18 cellular contexts compared by ENCODE assay signal in the genomic region with DNA sequence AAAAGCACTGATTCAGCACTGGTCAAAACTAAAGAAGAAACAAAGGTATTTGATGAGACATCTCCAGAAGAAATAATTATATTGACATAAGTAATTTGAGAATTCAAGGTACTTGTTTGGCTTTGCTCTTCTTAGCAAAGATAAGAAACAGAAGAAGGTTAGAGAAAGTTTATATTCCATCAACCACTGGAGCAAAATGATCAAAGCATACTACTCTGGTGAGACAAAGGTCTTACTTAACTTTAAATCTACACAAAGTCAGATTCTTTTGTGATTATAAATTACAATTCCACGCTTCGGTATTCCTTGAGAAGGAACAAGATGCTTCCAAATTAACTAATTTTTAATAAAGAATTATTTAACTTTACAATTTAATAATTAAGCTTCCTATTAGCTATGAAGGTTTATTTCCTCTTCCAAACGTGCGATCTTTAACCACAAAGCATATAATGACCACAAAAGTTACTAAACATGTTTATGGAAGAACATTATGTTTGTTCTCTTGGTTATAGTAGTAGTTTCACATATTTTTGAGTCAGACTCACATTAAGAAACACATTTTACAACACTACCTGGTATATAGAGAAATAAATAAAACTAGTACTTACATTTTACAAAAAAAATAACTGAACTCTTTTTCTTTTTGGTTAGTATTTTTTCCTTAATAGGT.
"Had no signal": no experiment of that assay in that cellular context is flagged by ENCODE, and none has a peak within 500 bp of the region (broad histone marks: within the 10 kb centered on the region; RNA-seq: fewer than 3 reads in every experiment).

No MANE protein-coding gene starts in this region.

- H3K4me1 Mint-ChIP-seq: activated CD4-positive, alpha-beta memory T cell treated with anti-CD3 and anti-CD28 coated beads, Interleukin-2, amount 10 ng/mL, durations not matched to agents 7 days and 5 days; activated naive CD4-positive, alpha-beta T cell treated with anti-CD3 and anti-CD28 coated beads, Interleukin-2, amount 10 ng/mL, durations not matched to agents 7 days and 5 days; immature natural killer cell; stimulated activated naive B cell treated with anti-CD40 and anti-IgM and Interleukin-4, amounts not matched to agents 10 μg/mL and 1 μg/mL and 100 μg/mL, for 72 hours; T-helper 17 cell; WTC11 had no signal

- H3K27ac Mint-ChIP-seq: activated CD4-positive, alpha-beta memory T cell treated with anti-CD3 and anti-CD28 coated beads, Interleukin-2, amount 10 ng/mL, durations not matched to agents 7 days and 5 days; activated naive CD4-positive, alpha-beta T cell treated with anti-CD3 and anti-CD28 coated beads, Interleukin-2, amount 10 ng/mL, durations not matched to agents 7 days and 5 days; activated T-cell treated with anti-CD3 and anti-CD28 coated beads, Interleukin-2, amount 50 U/mL, for 24 hours; immature natural killer cell; stimulated activated naive B cell treated with anti-CD40 and anti-IgM and Interleukin-4, amounts not matched to agents 10 μg/mL and 1 μg/mL and 100 μg/mL, for 72 hours; T-helper 17 cell; WTC11 had no signal

- H3K27me3 Mint-ChIP-seq: activated CD4-positive, alpha-beta memory T cell treated with anti-CD3 and anti-CD28 coated beads, Interleukin-2, amount 10 ng/mL, durations not matched to agents 7 days and 5 days; activated naive CD4-positive, alpha-beta T cell treated with anti-CD3 and anti-CD28 coated beads, Interleukin-2, amount 10 ng/mL, durations not matched to agents 7 days and 5 days; activated T-cell treated with anti-CD3 and anti-CD28 coated beads, Interleukin-2, amount 50 U/mL, for 24 hours; stimulated activated naive B cell treated with anti-CD40 and anti-IgM and Interleukin-4, amounts not matched to agents 10 μg/mL and 1 μg/mL and 100 μg/mL, for 72 hours; T-helper 17 cell had no signal

- FAIRE-seq: endothelial cell of umbilical vein had no signal

- H3K4me3 ChIP-seq: coronary artery, lung, ovary, tibial nerve had no signal

- H3K4me1 ChIP-seq: tibial nerve had no signal

- H3K9me3 Mint-ChIP-seq: activated CD4-positive, alpha-beta memory T cell treated with anti-CD3 and anti-CD28 coated beads, Interleukin-2, amount 10 ng/mL, durations not matched to agents 7 days and 5 days; activated naive CD4-positive, alpha-beta T cell treated with anti-CD3 and anti-CD28 coated beads, Interleukin-2, amount 10 ng/mL, durations not matched to agents 7 days and 5 days; activated T-cell treated with anti-CD3 and anti-CD28 coated beads, Interleukin-2, amount 50 U/mL, for 24 hours; immature natural killer cell; stimulated activated naive B cell treated with anti-CD40 and anti-IgM and Interleukin-4, amounts not matched to agents 10 μg/mL and 1 μg/mL and 100 μg/mL, for 72 hours; WTC11 had no signal

- H3K27me3 ChIP-seq: ovary, tibial nerve had no signal

- H3K27ac ChIP-seq: coronary artery, ovary, tibial nerve had no signal

- H3K9me3 ChIP-seq: ovary, tibial nerve had no signal

- H3K4me3 Mint-ChIP-seq: activated CD4-positive, alpha-beta memory T cell treated with anti-CD3 and anti-CD28 coated beads, Interleukin-2, amount 10 ng/mL, durations not matched to agents 7 days and 5 days; activated naive CD4-positive, alpha-beta T cell treated with anti-CD3 and anti-CD28 coated beads, Interleukin-2, amount 10 ng/mL, durations not matched to agents 7 days and 5 days; activated T-cell treated with anti-CD3 and anti-CD28 coated beads, Interleukin-2, amount 50 U/mL, for 24 hours; immature natural killer cell; stimulated activated naive B cell treated with anti-CD40 and anti-IgM and Interleukin-4, amounts not matched to agents 10 μg/mL and 1 μg/mL and 100 μg/mL, for 72 hours; T-helper 17 cell; WTC11 had no signal

- H3K36me3 Mint-ChIP-seq: activated naive CD4-positive, alpha-beta T cell treated with anti-CD3 and anti-CD28 coated beads, Interleukin-2, amount 10 ng/mL, durations not matched to agents 7 days and 5 days; WTC11 had no signal

- H3K36me3 ChIP-seq: ovary had no signal

- DNase-seq: activated CD4-positive, alpha-beta memory T cell treated with anti-CD3 and anti-CD28 coated beads, Interleukin-2, amount 10 ng/mL, durations not matched to agents 7 days and 5 days; activated CD4-positive, alpha-beta T cell treated with anti-CD3 and anti-CD28 coated beads for 4 hours; activated naive CD4-positive, alpha-beta T cell treated with anti-CD3 and anti-CD28 coated beads, Interleukin-2, amount 10 ng/mL, durations not matched to agents 7 days and 5 days; activated T-cell treated with anti-CD3 and anti-CD28 coated beads, Interleukin-2, amount 50 U/mL, for 24 hours; central memory CD4-positive, alpha-beta T cell; foreskin melanocyte; head of caudate nucleus; immature natural killer cell; ovary; stimulated activated CD4-positive, alpha-beta T cell treated with anti-CD3 and anti-CD28 coated beads, Interleukin-15, amount 100 ng/mL, for 24 hours; stimulated activated CD4-positive, alpha-beta T cell treated with anti-CD3 and anti-CD28 coated beads, Interleukin-4, amount 100 ng/mL, for 1 hour; stimulated activated naive B cell treated with anti-CD40 and anti-IgM and Interleukin-4, amounts not matched to agents 10 μg/mL and 1 μg/mL and 100 μg/mL, for 72 hours; T-helper 17 cell had no signal

- ATAC-seq: stimulated activated naive B cell treated with anti-CD40 and anti-IgM and Interleukin-4, amounts not matched to agents 10 μg/mL and 1 μg/mL and 100 μg/mL, for 72 hours; T-helper 17 cell; WTC11 had no signal
